ENCODE assay signal across 17 cellular contexts in genomic region chr15:81901323-81901722, GRCh38.
"Had no signal": no experiment of that assay in that cellular context is flagged by ENCODE, and none has a peak within 500 bp of the region (broad histone marks: within the 10 kb centered on the region; RNA-seq: fewer than 3 reads in every experiment).

No MANE protein-coding gene starts in this region.

- ATAC-seq: HepG2, K562 had no signal

- H3K27ac Mint-ChIP-seq: IgD-negative memory B cell had no signal

- H3K4me3 ChIP-seq: K562 had no signal

- H3K4me3 Mint-ChIP-seq: IgD-negative memory B cell had no signal

- DNase-seq: Kasumi-1, MM.1S, NCI-H1092 treated with DMSO at 0.1 percent for 48 hours, NCI-H1436, NCI-H1694 treated with DMSO at 0.1 percent for 48 hours, NCI-H2029, NCI-H2081 treated with DMSO at 0.1 percent for 48 hours, NCI-H2171 treated with DMSO at 0.1 percent for 48 hours, NCI-H524, NCI-H526 treated with DMSO at 0.1 percent for 48 hours, NCI-H774, SHP77 had no signal

- H3K4me1 Mint-ChIP-seq: IgD-negative memory B cell had no signal

- H3K36me3 Mint-ChIP-seq: IgD-negative memory B cell had no signal

- H3K27ac ChIP-seq: KMS-11, RWPE1 had no signal
